8 cellular contexts compared by ENCODE assay signal in genomic region chr3:71064976-71065763, GRCh38.
DNase-seq lines count a peak whose midpoint lies in the region; ATAC-seq, FAIRE-seq and TF ChIP-seq lines count a peak whose summit lies in the region.

No MANE protein-coding gene starts in this region.

- POLR2A ChIA-PET in T-cell (lab: Charles Lee), result interaction anchor here (0.6 to 1.2 kb wide), 4 partner anchors 9 to 109 kb away, joined by 3 to 4 read pairs (median 3); no protein-coding TSS in a partner anchor

- H3K4me1 Mint-ChIP-seq in T-cell, result peaks cover 43 to 67% (median 66%) of the 10 kb centered on the region in 3 donors

- CTCF ChIA-PET in T-cell (lab: Charles Lee), result interaction anchor here (0.5 to 0.8 kb wide), 4 partner anchors 8 to 165 kb away, joined by 3 to 4 read pairs (median 4); no protein-coding TSS in a partner anchor

- H3K27ac Mint-ChIP-seq in T-cell, result peak overlapping the region; percentile 96 to 98

- H3K27me3 Mint-ChIP-seq in T-cell, result no peaks in the 10 kb centered on the region

- no peaks in the 10 kb centered on the region for H3K9me3 Mint-ChIP-seq in T-cell

- TF ChIP-seq POLR2A in GM12892 (IDR thresholded peaks at IDR 0.05; ENCODE audit: low read depth, low read length), result no peak

- DNase-seq in T-cell (peak; percentile 28 to 80 (median 64)), anterior cingulate cortex (lab: John Stamatoyannopoulos, UW) (peak in 41 of 58 donors; percentile 12 to 80 (median 55)), hypothalamus (lab: John Stamatoyannopoulos, UW) (peak in 41 of 51 donors; percentile 13 to 77 (median 52)), retina (peak; percentile 90), GM12892 (ENCODE audit: insufficient read length) (no peak)

- peak overlapping the region in 2 of 3 donors; percentile 89 to 94 for H3K4me3 Mint-ChIP-seq in T-cell

- H3K36me3 Mint-ChIP-seq in T-cell, result no peaks in the 10 kb centered on the region

- FAIRE-seq in GM12892 (lab: Jason Lieb, UNC), result no peak

- ATAC-seq in GM18498 (IDR thresholded peaks at IDR 0.05; ENCODE audit: unreplicated experiment) (peak; percentile 28), HG03571 (IDR thresholded peaks at IDR 0.05; ENCODE audit: unreplicated experiment) (peak; percentile 26), T-cell (replicated peaks in 1 of 4) (peak; percentile 47 to 59 (median 52)), GM18868 (IDR thresholded peaks at IDR 0.05; ENCODE audit: unreplicated experiment) (no peak)
